Comparison of ENCODE assay signal across 1 cellular context in the genomic region with DNA sequence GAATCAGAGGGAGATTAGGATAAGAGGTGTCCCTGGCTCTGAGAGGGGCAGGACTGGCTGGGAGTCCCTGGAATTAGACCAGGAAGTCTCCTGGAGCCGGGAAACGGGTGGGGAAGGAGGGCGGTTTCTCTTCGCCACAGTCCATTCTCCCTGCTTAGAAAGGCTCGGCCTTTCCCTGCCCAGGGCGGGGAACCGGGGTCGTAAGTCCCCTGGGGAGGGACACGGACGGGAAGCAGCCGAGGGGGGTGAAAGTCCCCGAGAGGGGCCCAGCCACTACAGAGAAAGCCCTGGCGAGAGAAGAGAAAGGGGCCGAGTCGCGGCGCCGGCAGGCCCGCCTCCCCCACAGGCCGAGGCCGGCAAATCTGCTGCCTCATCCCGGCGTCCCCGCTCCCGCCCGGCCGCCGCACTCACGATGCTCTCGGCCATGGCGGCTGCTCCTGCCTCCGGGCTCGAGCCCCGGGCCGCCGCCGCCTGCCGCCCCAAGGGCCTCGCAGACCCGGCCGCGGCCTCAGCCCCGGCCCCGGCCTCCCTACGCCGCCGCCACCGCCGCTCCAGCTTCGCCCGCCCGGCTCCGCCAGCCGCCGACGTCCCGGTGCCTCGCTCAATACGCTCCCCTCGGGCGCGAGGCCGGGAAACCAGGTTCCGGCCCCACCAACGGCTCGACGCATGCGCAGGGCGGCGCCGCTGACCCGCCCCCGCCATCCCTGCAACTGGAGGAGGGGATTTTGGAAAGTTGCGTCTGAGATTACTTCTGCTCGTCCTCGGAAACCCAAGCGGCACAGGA.
A peak's percentile ranks its signal among the peaks of the same experiment; 100 is the strongest.
TF ChIP-seq lines count a peak whose summit lies in the region.

A gene (minus strand): TSS at position 608 of the 784 bp plus-strand sequence. CDS start 182 bp downstream, at position 426.
A gene (plus strand): TSS at position 692 of the 784 bp plus-strand sequence. CDS start 5,217 bp downstream, outside the sequence.

TF ChIP-seq in HEK293, 187 proteins besides CTCF, POLR2A, EP300 and RAD21 (continued from another document and continues in another):
- TF ChIP-seq, protein P1, sequence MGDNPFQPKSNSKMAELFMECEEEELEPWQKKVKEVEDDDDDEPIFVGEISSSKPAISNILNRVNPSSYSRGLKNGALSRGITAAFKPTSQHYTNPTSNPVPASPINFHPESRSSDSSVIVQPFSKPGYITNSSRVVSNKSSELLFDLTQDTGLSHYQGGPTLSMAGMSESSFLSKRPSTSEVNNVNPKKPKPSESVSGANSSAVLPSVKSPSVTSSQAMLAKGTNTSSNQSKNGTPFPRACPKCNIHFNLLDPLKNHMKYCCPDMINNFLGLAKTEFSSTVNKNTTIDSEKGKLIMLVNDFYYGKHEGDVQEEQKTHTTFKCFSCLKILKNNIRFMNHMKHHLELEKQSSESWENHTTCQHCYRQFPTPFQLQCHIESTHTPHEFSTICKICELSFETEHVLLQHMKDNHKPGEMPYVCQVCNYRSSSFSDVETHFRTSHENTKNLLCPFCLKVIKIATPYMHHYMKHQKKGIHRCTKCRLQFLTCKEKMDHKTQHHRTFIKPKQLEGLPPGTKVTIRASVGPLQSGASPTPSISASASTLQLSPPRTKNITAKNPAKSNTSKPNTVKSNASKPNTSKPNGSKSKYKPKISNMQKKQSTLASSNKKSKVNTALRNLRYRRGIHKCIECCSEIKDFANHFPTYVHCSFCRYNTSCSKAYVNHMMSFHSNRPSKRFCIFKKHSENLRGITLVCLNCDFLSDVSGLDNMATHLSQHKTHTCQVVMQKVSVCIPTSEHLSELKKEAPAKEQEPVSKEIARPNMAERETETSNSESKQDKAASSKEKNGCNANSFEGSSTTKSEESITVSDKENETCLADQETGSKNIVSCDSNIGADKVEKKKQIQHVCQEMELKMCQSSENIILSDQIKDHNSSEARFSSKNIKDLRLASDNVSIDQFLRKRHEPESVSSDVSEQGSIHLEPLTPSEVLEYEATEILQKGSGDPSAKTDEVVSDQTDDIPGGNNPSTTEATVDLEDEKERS (tag by site-specific recombination; IDR thresholded peaks at IDR 0.05) = no peak
- TF ChIP-seq ZNF830 (tag by site-specific recombination; IDR thresholded peaks at IDR 0.05; ENCODE audit: low read depth) (no peak), ZNF214 (tag by site-specific recombination; IDR thresholded peaks at IDR 0.05; ENCODE audit: borderline replicate concordance) (no peak), ZFP3 (tag by site-specific recombination; IDR thresholded peaks at IDR 0.05; ENCODE audit: low read depth) (no peak), ZNF354C (tag by site-specific recombination; IDR thresholded peaks at IDR 0.05; ENCODE audit: borderline replicate concordance, low read depth) (no peak), ZNF10 (tag by site-specific recombination; IDR thresholded peaks at IDR 0.05) (0 out of 2 replicates have a peak, but pooled peaks have one; percentile 48), ZNF404 (tag by site-specific recombination; IDR thresholded peaks at IDR 0.05) (no peak), ZFP69B (tag by site-specific recombination; IDR thresholded peaks at IDR 0.05) (peak; percentile 52), ZNF184 (tag by site-specific recombination; IDR thresholded peaks at IDR 0.05) (peak; percentile 66; the same call in 1 of the 2 replicates), ZNF664 (tag by site-specific recombination; IDR thresholded peaks at IDR 0.05) (no peak), KLF10 (tag by site-specific recombination; IDR thresholded peaks at IDR 0.05) (peak; percentile 77; the same call in 1 of the 2 replicates), BCL11A (tag by site-specific recombination; IDR thresholded peaks at IDR 0.05; ENCODE audit: low read depth) (no peak), ZNF174 (tag by site-specific recombination; IDR thresholded peaks at IDR 0.05) (no peak), HOXD13 (CRISPR knock-in tag; IDR thresholded peaks at IDR 0.05; ENCODE audit: borderline replicate concordance) (no peak), ZNF37A (tag by site-specific recombination; IDR thresholded peaks at IDR 0.05) (0 out of 2 replicates have a peak, but pooled peaks have one; percentile 19), GLIS2 (tag by site-specific recombination; IDR thresholded peaks at IDR 0.05) (peak; percentile 52; the same call in 1 of the 2 replicates), ZSCAN23 (tag by site-specific recombination; IDR thresholded peaks at IDR 0.05) (no peak), ZXDB (tag by site-specific recombination; IDR thresholded peaks at IDR 0.05) (no peak), TCF7L2 (IDR thresholded peaks at IDR 0.05; ENCODE audit: borderline replicate concordance, low read depth, low read length) (no peak), ZNF555 (tag by site-specific recombination; conservative IDR thresholded peaks at IDR 0.05) (no peak)
- TF ChIP-seq, protein P2, sequence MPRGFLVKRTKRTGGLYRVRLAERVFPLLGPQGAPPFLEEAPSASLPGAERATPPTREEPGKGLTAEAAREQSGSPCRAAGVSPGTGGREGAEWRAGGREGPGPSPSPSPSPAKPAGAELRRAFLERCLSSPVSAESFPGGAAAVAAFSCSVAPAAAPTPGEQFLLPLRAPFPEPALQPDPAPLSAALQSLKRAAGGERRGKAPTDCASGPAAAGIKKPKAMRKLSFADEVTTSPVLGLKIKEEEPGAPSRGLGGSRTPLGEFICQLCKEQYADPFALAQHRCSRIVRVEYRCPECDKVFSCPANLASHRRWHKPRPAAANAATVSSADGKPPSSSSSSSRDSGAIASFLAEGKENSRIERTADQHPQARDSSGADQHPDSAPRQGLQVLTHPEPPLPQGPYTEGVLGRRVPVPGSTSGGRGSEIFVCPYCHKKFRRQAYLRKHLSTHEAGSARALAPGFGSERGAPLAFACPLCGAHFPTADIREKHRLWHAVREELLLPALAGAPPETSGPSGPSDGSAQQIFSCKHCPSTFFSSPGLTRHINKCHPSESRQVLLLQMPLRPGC (tag by site-specific recombination; IDR thresholded peaks at IDR 0.05) = no peak
- TF ChIP-seq, protein P3, sequence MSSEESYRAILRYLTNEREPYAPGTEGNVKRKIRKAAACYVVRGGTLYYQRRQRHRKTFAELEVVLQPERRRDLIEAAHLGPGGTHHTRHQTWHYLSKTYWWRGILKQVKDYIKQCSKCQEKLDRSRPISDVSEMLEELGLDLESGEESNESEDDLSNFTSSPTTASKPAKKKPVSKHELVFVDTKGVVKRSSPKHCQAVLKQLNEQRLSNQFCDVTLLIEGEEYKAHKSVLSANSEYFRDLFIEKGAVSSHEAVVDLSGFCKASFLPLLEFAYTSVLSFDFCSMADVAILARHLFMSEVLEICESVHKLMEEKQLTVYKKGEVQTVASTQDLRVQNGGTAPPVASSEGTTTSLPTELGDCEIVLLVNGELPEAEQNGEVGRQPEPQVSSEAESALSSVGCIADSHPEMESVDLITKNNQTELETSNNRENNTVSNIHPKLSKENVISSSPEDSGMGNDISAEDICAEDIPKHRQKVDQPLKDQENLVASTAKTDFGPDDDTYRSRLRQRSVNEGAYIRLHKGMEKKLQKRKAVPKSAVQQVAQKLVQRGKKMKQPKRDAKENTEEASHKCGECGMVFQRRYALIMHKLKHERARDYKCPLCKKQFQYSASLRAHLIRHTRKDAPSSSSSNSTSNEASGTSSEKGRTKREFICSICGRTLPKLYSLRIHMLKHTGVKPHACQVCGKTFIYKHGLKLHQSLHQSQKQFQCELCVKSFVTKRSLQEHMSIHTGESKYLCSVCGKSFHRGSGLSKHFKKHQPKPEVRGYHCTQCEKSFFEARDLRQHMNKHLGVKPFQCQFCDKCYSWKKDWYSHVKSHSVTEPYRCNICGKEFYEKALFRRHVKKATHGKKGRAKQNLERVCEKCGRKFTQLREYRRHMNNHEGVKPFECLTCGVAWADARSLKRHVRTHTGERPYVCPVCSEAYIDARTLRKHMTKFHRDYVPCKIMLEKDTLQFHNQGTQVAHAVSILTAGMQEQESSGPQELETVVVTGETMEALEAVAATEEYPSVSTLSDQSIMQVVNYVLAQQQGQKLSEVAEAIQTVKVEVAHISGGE (tag by site-specific recombination; conservative IDR thresholded peaks at IDR 0.05; ENCODE audit: low read depth) = peak; percentile 99
- TF ChIP-seq, protein P4, sequence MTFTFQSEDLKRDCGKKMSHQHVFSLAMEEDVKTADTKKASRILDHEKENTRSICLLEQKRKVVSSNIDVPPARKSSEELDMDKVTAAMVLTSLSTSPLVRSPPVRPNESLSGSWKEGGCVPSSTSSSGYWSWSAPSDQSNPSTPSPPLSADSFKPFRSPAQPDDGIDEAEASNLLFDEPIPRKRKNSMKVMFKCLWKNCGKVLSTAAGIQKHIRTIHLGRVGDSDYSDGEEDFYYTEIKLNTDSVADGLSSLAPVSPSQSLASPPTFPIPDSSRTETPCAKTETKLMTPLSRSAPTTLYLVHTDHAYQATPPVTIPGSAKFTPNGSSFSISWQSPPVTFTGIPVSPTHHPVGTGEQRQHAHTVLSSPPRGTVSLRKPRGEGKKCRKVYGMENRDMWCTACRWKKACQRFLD (tag by site-specific recombination; IDR thresholded peaks at IDR 0.05) = no peak
- TF ChIP-seq, protein P5, sequence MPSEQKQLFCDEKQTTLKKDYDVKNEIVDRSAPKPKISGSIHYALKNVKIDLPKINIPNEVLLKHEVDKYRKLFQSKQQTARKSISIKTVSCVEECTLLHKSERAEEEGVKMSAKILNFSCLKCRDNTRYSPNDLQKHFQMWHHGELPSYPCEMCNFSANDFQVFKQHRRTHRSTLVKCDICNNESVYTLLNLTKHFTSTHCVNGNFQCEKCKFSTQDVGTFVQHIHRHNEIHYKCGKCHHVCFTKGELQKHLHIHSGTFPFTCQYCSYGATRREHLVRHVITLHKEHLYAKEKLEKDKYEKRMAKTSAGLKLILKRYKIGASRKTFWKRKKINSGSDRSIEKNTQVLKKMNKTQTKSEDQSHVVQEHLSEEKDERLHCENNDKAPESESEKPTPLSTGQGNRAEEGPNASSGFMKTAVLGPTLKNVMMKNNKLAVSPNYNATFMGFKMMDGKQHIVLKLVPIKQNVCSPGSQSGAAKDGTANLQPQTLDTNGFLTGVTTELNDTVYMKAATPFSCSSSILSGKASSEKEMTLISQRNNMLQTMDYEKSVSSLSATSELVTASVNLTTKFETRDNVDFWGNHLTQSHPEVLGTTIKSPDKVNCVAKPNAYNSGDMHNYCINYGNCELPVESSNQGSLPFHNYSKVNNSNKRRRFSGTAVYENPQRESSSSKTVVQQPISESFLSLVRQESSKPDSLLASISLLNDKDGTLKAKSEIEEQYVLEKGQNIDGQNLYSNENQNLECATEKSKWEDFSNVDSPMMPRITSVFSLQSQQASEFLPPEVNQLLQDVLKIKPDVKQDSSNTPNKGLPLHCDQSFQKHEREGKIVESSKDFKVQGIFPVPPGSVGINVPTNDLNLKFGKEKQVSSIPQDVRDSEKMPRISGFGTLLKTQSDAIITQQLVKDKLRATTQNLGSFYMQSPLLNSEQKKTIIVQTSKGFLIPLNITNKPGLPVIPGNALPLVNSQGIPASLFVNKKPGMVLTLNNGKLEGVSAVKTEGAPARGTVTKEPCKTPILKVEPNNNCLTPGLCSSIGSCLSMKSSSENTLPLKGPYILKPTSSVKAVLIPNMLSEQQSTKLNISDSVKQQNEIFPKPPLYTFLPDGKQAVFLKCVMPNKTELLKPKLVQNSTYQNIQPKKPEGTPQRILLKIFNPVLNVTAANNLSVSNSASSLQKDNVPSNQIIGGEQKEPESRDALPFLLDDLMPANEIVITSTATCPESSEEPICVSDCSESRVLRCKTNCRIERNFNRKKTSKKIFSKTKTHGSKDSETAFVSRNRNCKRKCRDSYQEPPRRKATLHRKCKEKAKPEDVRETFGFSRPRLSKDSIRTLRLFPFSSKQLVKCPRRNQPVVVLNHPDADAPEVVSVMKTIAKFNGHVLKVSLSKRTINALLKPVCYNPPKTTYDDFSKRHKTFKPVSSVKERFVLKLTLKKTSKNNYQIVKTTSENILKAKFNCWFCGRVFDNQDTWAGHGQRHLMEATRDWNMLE (tag by site-specific recombination; conservative IDR thresholded peaks at IDR 0.05; ENCODE audit: low read depth) = 0 out of 2 replicates have a peak, but pooled peaks have one; percentile 12
- TF ChIP-seq, protein P6, sequence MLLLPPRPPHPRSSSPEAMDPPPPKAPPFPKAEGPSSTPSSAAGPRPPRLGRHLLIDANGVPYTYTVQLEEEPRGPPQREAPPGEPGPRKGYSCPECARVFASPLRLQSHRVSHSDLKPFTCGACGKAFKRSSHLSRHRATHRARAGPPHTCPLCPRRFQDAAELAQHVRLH (tag by site-specific recombination; IDR thresholded peaks at IDR 0.05) = no peak
- TF ChIP-seq, protein P7, sequence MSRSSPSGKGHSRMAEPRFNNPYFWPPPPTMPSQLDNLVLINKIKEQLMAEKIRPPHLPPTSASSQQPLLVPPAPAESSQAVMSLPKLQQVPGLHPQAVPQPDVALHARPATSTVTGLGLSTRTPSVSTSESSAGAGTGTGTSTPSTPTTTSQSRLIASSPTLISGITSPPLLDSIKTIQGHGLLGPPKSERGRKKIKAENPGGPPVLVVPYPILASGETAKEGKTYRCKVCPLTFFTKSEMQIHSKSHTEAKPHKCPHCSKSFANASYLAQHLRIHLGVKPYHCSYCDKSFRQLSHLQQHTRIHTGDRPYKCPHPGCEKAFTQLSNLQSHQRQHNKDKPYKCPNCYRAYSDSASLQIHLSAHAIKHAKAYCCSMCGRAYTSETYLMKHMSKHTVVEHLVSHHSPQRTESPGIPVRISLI (tag by site-specific recombination; IDR thresholded peaks at IDR 0.05) = no peak
- TF ChIP-seq, protein P8, sequence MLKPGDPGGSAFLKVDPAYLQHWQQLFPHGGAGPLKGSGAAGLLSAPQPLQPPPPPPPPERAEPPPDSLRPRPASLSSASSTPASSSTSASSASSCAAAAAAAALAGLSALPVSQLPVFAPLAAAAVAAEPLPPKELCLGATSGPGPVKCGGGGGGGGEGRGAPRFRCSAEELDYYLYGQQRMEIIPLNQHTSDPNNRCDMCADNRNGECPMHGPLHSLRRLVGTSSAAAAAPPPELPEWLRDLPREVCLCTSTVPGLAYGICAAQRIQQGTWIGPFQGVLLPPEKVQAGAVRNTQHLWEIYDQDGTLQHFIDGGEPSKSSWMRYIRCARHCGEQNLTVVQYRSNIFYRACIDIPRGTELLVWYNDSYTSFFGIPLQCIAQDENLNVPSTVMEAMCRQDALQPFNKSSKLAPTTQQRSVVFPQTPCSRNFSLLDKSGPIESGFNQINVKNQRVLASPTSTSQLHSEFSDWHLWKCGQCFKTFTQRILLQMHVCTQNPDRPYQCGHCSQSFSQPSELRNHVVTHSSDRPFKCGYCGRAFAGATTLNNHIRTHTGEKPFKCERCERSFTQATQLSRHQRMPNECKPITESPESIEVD (tag by site-specific recombination; IDR thresholded peaks at IDR 0.05) = no peak
- TF ChIP-seq, protein P9, sequence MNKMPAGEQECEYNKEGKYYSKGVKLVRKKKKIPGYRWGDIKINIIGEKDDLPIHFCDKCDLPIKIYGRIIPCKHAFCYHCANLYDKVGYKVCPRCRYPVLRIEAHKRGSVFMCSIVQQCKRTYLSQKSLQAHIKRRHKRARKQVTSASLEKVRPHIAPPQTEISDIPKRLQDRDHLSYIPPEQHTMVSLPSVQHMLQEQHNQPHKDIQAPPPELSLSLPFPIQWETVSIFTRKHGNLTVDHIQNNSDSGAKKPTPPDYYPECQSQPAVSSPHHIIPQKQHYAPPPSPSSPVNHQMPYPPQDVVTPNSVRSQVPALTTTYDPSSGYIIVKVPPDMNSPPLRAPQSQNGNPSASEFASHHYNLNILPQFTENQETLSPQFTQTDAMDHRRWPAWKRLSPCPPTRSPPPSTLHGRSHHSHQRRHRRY (tag by site-specific recombination; IDR thresholded peaks at IDR 0.05) = no peak
- TF ChIP-seq, protein P10, sequence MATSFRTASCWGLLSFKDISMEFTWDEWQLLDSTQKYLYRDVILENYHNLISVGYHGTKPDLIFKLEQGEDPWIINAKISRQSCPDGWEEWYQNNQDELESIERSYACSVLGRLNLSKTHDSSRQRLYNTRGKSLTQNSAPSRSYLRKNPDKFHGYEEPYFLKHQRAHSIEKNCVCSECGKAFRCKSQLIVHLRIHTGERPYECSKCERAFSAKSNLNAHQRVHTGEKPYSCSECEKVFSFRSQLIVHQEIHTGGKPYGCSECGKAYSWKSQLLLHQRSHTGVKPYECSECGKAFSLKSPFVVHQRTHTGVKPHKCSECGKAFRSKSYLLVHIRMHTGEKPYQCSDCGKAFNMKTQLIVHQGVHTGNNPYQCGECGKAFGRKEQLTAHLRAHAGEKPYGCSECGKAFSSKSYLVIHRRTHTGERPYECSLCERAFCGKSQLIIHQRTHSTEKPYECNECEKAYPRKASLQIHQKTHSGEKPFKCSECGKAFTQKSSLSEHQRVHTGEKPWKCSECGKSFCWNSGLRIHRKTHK (tag by site-specific recombination; IDR thresholded peaks at IDR 0.05) = no peak
